Comparison of ENCODE assay signal across 24 cellular contexts in genomic region chr4:133389029-133389428, GRCh38.
DNase-seq lines count a peak whose midpoint lies in the region; ATAC-seq, FAIRE-seq and TF ChIP-seq lines count a peak whose summit lies in the region.
"Had no signal": no experiment of that assay in that cellular context is flagged by ENCODE, and none has a peak within 500 bp of the region (broad histone marks: within the 10 kb centered on the region; RNA-seq: fewer than 3 reads in every experiment).

No MANE protein-coding gene starts in this region.

- in situ Hi-C loops in HepG2 (cut with HindIII; ENCODE audit: extremely low pct_ligation_motif_present, low pct_unique_long_range_greater_than_20kb): no loop called here
- in situ Hi-C loops in IMR-90 (cut with MboI; ENCODE audit: low sequenced_read_pairs): no loop called here

- H3K9me3 ChIP-seq in HepG2 (ENCODE audit: low read length): no peaks in the 10 kb centered on the region
- H3K9me3 ChIP-seq in right lobe of liver: no peaks in the 10 kb centered on the region
- H3K9me3 ChIP-seq in IMR-90 (ENCODE audit: control insufficient read depth, insufficient read depth, low read length): 0 out of 2 replicates have a peak, but pooled peaks cover 3% of the 10 kb centered on the region
- no peaks in the 10 kb centered on the region; a peak in 1 of 4 replicates for H3K9me3 ChIP-seq in H1 (ENCODE audit: insufficient read depth in 2 of 2, low read depth in 1 of 2, low read length in 1 of 2)
- H3K9me3 ChIP-seq: BE2C had no signal

- no peak overlapping the region for H3K56ac ChIP-seq in IMR-90 (ENCODE audit: extremely low read depth, insufficient read depth, low read length)
- no peak overlapping the region for H3K56ac ChIP-seq in H1 (replicated peaks; ENCODE audit: insufficient read length, low read depth, low read length)
- H3K56ac ChIP-seq in mesendoderm (ENCODE audit: low read length): no peak overlapping the region

- no peak overlapping the region for H4K8ac ChIP-seq in IMR-90 (ENCODE audit: low read depth in 2 of 2, low read length in 2 of 2)
- H4K8ac ChIP-seq in H1 (ENCODE audit: extremely low read depth, insufficient read depth, low read length): no peak overlapping the region
- H4K8ac ChIP-seq in mesendoderm (ENCODE audit: low read depth, low read length): no peak overlapping the region

- no peaks in the 10 kb centered on the region for H3K27me3 ChIP-seq in HepG2 (ENCODE audit: control insufficient read depth in 1 of 2, insufficient read depth in 2 of 2, low read length in 2 of 2)
- H3K27me3 ChIP-seq in right lobe of liver: no peaks in the 10 kb centered on the region
- H3K27me3 ChIP-seq in IMR-90 (ENCODE audit: control insufficient read depth, insufficient read depth, low read length): no peaks in the 10 kb centered on the region
- no peaks in the 10 kb centered on the region for H3K27me3 ChIP-seq in H1 (replicated peaks in 1 of 4; ENCODE audit: control insufficient read depth in 3 of 4, extremely low read depth in 1 of 4, insufficient read depth in 3 of 4, low read length in 3 of 4)
- no peaks in the 10 kb centered on the region for H3K27me3 ChIP-seq in mesendoderm (ENCODE audit: insufficient read depth, low read length, poor library complexity)
- H3K27me3 ChIP-seq: BE2C, BLaER1 had no signal

- H3K36me3 ChIP-seq in HepG2 (replicated peaks in 1 of 2; ENCODE audit: control insufficient read depth in 1 of 2, insufficient read depth in 2 of 2, low read length in 2 of 2) (no peaks in the 10 kb centered on the region), right lobe of liver (no peaks in the 10 kb centered on the region), IMR-90 (ENCODE audit: control insufficient read depth, insufficient read depth, low read length) (no peaks in the 10 kb centered on the region), H1 (ENCODE audit: control insufficient read depth in 2 of 4, insufficient read depth in 4 of 4, low read length in 3 of 4) (no peaks in the 10 kb centered on the region), mesendoderm (ENCODE audit: control insufficient read depth, insufficient read depth, low read length) (no peaks in the 10 kb centered on the region)
- H3K36me3 ChIP-seq: BE2C, BLaER1 had no signal

- no peak for FAIRE-seq in HepG2 (lab: Jason Lieb, UNC)
- FAIRE-seq in H1 (lab: Jason Lieb, UNC): no peak
- FAIRE-seq: GM12878, GM12892, GM18507 had no signal

- H2BK12ac ChIP-seq in H1 (ENCODE audit: low read depth, low read length): no peak overlapping the region

- no peak overlapping the region for H2AK9ac ChIP-seq in IMR-90 (replicated peaks; ENCODE audit: low read depth, low read length, poor library complexity)

- no peak overlapping the region for H3K14ac ChIP-seq in IMR-90 (replicated peaks; ENCODE audit: low read depth, low read length)
- no peak overlapping the region for H3K14ac ChIP-seq in H1 (ENCODE audit: insufficient read length)

- H3K23ac ChIP-seq in IMR-90 (ENCODE audit: low read depth, low read length) (no peak overlapping the region), H1 (ENCODE audit: insufficient read length) (no peak overlapping the region), mesendoderm (ENCODE audit: low read length) (no peak overlapping the region)

- H3K4me2 ChIP-seq in HepG2 (ENCODE audit: low read depth, low read length) (no peak overlapping the region), IMR-90 (ENCODE audit: low read depth, low read length) (no peak overlapping the region), H1 (ENCODE audit: insufficient read depth in 1 of 2, low read depth in 2 of 2, low read length in 2 of 2) (no peak overlapping the region), mesendoderm (ENCODE audit: low read length) (no peak overlapping the region)
- H3K4me2 ChIP-seq: BLaER1 had no signal

- no peak for TF ChIP-seq POLR2A in HepG2 (IDR thresholded peaks at IDR 0.05; ENCODE audit: insufficient read depth in 1 of 2, low read depth in 2 of 2, low read length in 2 of 2)
- TF ChIP-seq POLR2A in right lobe of liver (IDR thresholded peaks at IDR 0.05): no peak
- TF ChIP-seq POLR2A in IMR-90 (IDR thresholded peaks at IDR 0.05; ENCODE audit: low read depth, low read length): no peak
- TF ChIP-seq POLR2A in H1 (IDR thresholded peaks at IDR 0.05; ENCODE audit: control extremely low read depth in 1 of 2, low read depth in 2 of 2, low read length in 2 of 2): no peak

- no peaks in the 10 kb centered on the region for H3K79me1 ChIP-seq in IMR-90 (ENCODE audit: low read depth in 1 of 2, low read length in 2 of 2)
- no peaks in the 10 kb centered on the region for H3K79me1 ChIP-seq in H1 (ENCODE audit: low read depth, low read length)
- no peaks in the 10 kb centered on the region for H3K79me1 ChIP-seq in mesendoderm (ENCODE audit: low read length)

- H2BK120ac ChIP-seq in IMR-90 (ENCODE audit: low read depth, low read length): no peak overlapping the region
- no peak overlapping the region for H2BK120ac ChIP-seq in H1 (replicated peaks; ENCODE audit: low read depth, low read length)
- H2BK120ac ChIP-seq in mesendoderm (ENCODE audit: low read depth, low read length): no peak overlapping the region

- no peak for DNase-seq in HepG2 (ENCODE audit: low spot score)
- no peak for DNase-seq in right lobe of liver
- DNase-seq in IMR-90: no peak
- no peak for DNase-seq in H1 (ENCODE audit: low read depth in 1 of 2, low spot score in 2 of 2)
- no peak for DNase-seq in mesendoderm
- no peak for DNase-seq in head of caudate nucleus
- DNase-seq in dermis blood vessel endothelial cell: no peak
- no peak for DNase-seq in sciatic nerve (ENCODE audit: low spot score)
- DNase-seq: ACHN; BE2C; C1 segment of cervical spinal cord; CD4-positive, alpha-beta memory T cell; CD4-positive, CD25-positive, alpha-beta regulatory T cell; CD8-positive, alpha-beta memory T cell; COR-L47; DMS79; DND-41; EL; GDM1 had no signal

- H3K9me1 ChIP-seq in IMR-90 (ENCODE audit: insufficient read depth, low read length): no peaks in the 10 kb centered on the region

- H3K18ac ChIP-seq in IMR-90 (ENCODE audit: low read depth, low read length): no peak overlapping the region
- no peak overlapping the region for H3K18ac ChIP-seq in H1 (ENCODE audit: extremely low read depth, low read length)
- H3K18ac ChIP-seq in mesendoderm (ENCODE audit: low read length): no peak overlapping the region

- TF ChIP-seq RAD21 in HepG2 (CRISPR knock-in tag; IDR thresholded peaks at IDR 0.05) (no peak), IMR-90 (IDR thresholded peaks at IDR 0.05; ENCODE audit: low read length) (no peak), H1 (IDR thresholded peaks at IDR 0.05 in 1 of 2, conservative IDR thresholded peaks at IDR 0.05 in 1 of 2; ENCODE audit: low read depth in 2 of 2, low read length in 2 of 2) (no peak)

- H3K4me3 ChIP-seq in HepG2 (replicated peaks in 1 of 3; ENCODE audit: insufficient read depth in 1 of 3, low read depth in 2 of 3, low read length in 3 of 3) (no peak overlapping the region), right lobe of liver (no peak overlapping the region), IMR-90 (ENCODE audit: insufficient read depth, low read depth, low read length) (no peak overlapping the region), H1 (ENCODE audit: extremely low read depth in 1 of 4, insufficient read depth in 2 of 4, low read depth in 3 of 4, low read length in 4 of 4) (no peak overlapping the region), mesendoderm (ENCODE audit: low read length) (no peak overlapping the region)
- H3K4me3 ChIP-seq: BLaER1, GM12878 had no signal

- H4K5ac ChIP-seq in IMR-90 (ENCODE audit: low read depth, low read length) (no peak overlapping the region), H1 (ENCODE audit: insufficient read length, low read depth, low read length) (no peak overlapping the region), mesendoderm (ENCODE audit: low read length) (no peak overlapping the region)

- no peak overlapping the region for H3K9ac ChIP-seq in HepG2 (ENCODE audit: insufficient read depth, low read depth, low read length)
- no peak overlapping the region for H3K9ac ChIP-seq in IMR-90 (ENCODE audit: low read depth, low read length)
- no peak overlapping the region for H3K9ac ChIP-seq in H1 (replicated peaks in 1 of 4; ENCODE audit: extremely low read depth in 1 of 4, low read depth in 3 of 4, low read length in 3 of 4)
- no peak overlapping the region for H3K9ac ChIP-seq in mesendoderm (ENCODE audit: low read length)
- H3K9ac ChIP-seq: BLaER1 had no signal

- H3K4ac ChIP-seq in IMR-90 (ENCODE audit: low read depth, low read length) (no peak overlapping the region), H1 (replicated peaks; ENCODE audit: insufficient read length, low read depth, low read length) (no peak overlapping the region), mesendoderm (ENCODE audit: low read depth, low read length) (no peak overlapping the region)

- WGBS in HepG2 (ENCODE audit: low lambda C conversion rate): 38% methylated on average over 3 of the region's 3 CpGs
- 46% methylated on average over 3 of the region's 3 CpGs for WGBS in right lobe of liver (ENCODE audit: insufficient coverage, low coverage, low lambda C conversion rate, missing lambda C conversion rate)
- WGBS in IMR-90 (ENCODE audit: extremely low coverage in 2 of 2, insufficient read length in 1 of 2), 2 experiments: no CpG with 5 or more reads among the region's 3 CpGs
- whole genome bisulfite sequencing in H1 (ENCODE audit: extremely low coverage in 1 of 2, insufficient coverage in 1 of 2, insufficient read length in 1 of 2, insufficient replicate concordance in 2 of 2, low coverage in 1 of 2, low lambda C conversion rate in 2 of 2, missing lambda C conversion rate in 1 of 2), 2 experiments: 93% methylated on average over 3 of the region's 3 CpGs; no CpG with 5 or more reads in 1 of the 2 experiments
- WGBS in mesendoderm (ENCODE audit: extremely low coverage, insufficient coverage, low lambda C conversion rate): no CpG with 5 or more reads among the region's 3 CpGs

- H3K79me2 ChIP-seq in HepG2 (ENCODE audit: insufficient read depth, low read length) (no peaks in the 10 kb centered on the region), H1 (ENCODE audit: control insufficient read depth in 1 of 2, insufficient read depth in 2 of 2, low read length in 2 of 2) (no peaks in the 10 kb centered on the region), mesendoderm (ENCODE audit: control insufficient read depth, insufficient read depth, low read length) (no peaks in the 10 kb centered on the region)

- H2AFZ ChIP-seq in HepG2 (ENCODE audit: low read length) (no peak overlapping the region), IMR-90 (replicated peaks; ENCODE audit: low read length, poor library complexity) (no peak overlapping the region), H1 (ENCODE audit: low read length) (no peak overlapping the region)

- TF ChIP-seq CTCF in HepG2 (CRISPR knock-in tag; IDR thresholded peaks at IDR 0.05) (no peak), right lobe of liver (IDR thresholded peaks at IDR 0.05) (no peak), IMR-90 (conservative IDR thresholded peaks at IDR 0.05; ENCODE audit: low read depth, low read length) (no peak), H1 (IDR thresholded peaks at IDR 0.05; ENCODE audit: control extremely low read depth in 1 of 3, insufficient read depth in 1 of 3, low read depth in 1 of 3, low read length in 3 of 3) (no peak)

- H3K27ac ChIP-seq in HepG2 (ENCODE audit: extremely low read length, insufficient read depth, low read length) (no peak overlapping the region), right lobe of liver (no peak overlapping the region), IMR-90 (ENCODE audit: insufficient read depth, low read length) (no peak overlapping the region), H1 (ENCODE audit: low read depth, low read length) (no peak overlapping the region), mesendoderm (ENCODE audit: low read depth, low read length) (no peak overlapping the region)
- H3K27ac ChIP-seq: 22Rv1, BLaER1 had no signal

- no peak overlapping the region for H2BK5ac ChIP-seq in IMR-90 (ENCODE audit: low read depth, low read length, poor library complexity, severe bottlenecking)
- no peak overlapping the region for H2BK5ac ChIP-seq in H1 (ENCODE audit: low read depth, low read length)
- H2BK5ac ChIP-seq in mesendoderm (ENCODE audit: low read length): no peak overlapping the region

- no peak for ATAC-seq in HepG2
- ATAC-seq in right lobe of liver: no peak
- no peak for ATAC-seq in IMR-90 (ENCODE audit: low read depth)
- ATAC-seq in sciatic nerve: no peak
- ATAC-seq: GM12878 had no signal

- CTCF ChIA-PET in HepG2 (lab: Yijun Ruan, JAX; ENCODE audit: low intra/inter-chr PET ratio, low total read pairs) (no interaction called here), IMR-90 (lab: Yijun Ruan, JAX) (no interaction called here), H1 (lab: Charles Lee; ENCODE audit: partially characterized antibody) (no interaction called here)

- H4K91ac ChIP-seq in IMR-90 (ENCODE audit: insufficient read depth, low read depth, low read length): no peak overlapping the region
- H4K91ac ChIP-seq in H1 (replicated peaks; ENCODE audit: insufficient read length, low read length): no peak overlapping the region

- POLR2A ChIA-PET in HepG2 (lab: Yijun Ruan, JAX) (no interaction called here), IMR-90 (lab: Charles Lee; ENCODE audit: unreplicated experiment) (no interaction called here), H1 (lab: Charles Lee; ENCODE audit: partially characterized antibody) (no interaction called here)

- no peak for TF ChIP-seq EP300 in HepG2 (IDR thresholded peaks at IDR 0.05; ENCODE audit: low read depth in 2 of 2, low read length in 2 of 2)
- no peak for TF ChIP-seq EP300 in HepG2 (CRISPR knock-in tag; IDR thresholded peaks at IDR 0.05; ENCODE audit: borderline replicate concordance)
- TF ChIP-seq EP300 in H1 (IDR thresholded peaks at IDR 0.05; ENCODE audit: borderline replicate concordance in 1 of 2, low read depth in 2 of 2, low read length in 2 of 2): no peak

- no peaks in the 10 kb centered on the region for H3K23me2 ChIP-seq in H1 (ENCODE audit: low read depth, low read length)

- H3K4me1 ChIP-seq in HepG2 (ENCODE audit: insufficient read depth, low read length) (no peaks in the 10 kb centered on the region), right lobe of liver (no peaks in the 10 kb centered on the region), IMR-90 (ENCODE audit: control insufficient read depth, insufficient read depth, low read length) (no peaks in the 10 kb centered on the region), H1 (replicated peaks in 1 of 4; ENCODE audit: control insufficient read depth in 3 of 4, insufficient read depth in 4 of 4, low read length in 3 of 4) (peaks cover 0 to 3% (median 0%) of the 10 kb centered on the region in 4 experiments; a peak in 1 of 7 replicates), mesendoderm (ENCODE audit: control insufficient read depth, low read depth, low read length) (peaks cover 1% of the 10 kb centered on the region)
- H3K4me1 ChIP-seq: BE2C, BLaER1 had no signal

- no peak overlapping the region for H2AK5ac ChIP-seq in IMR-90 (ENCODE audit: low read depth, low read length)
- H2AK5ac ChIP-seq in H1 (ENCODE audit: low read depth, low read length): no peak overlapping the region
- H2AK5ac ChIP-seq in mesendoderm (ENCODE audit: low read length): no peak overlapping the region

- H4K20me1 ChIP-seq in HepG2 (ENCODE audit: insufficient read depth, low read length) (no peaks in the 10 kb centered on the region), IMR-90 (ENCODE audit: insufficient read depth, low read length) (no peaks in the 10 kb centered on the region), H1 (replicated peaks in 1 of 2; ENCODE audit: control insufficient read depth in 1 of 2, insufficient read depth in 2 of 2, low read length in 2 of 2) (no peaks in the 10 kb centered on the region)
- H4K20me1 ChIP-seq: BLaER1 had no signal

- dilution Hi-C loops in IMR-90 (cut with HindIII; ENCODE audit: low sequenced_read_pairs, unreplicated experiment): no loop called here

- H2BK15ac ChIP-seq in IMR-90 (ENCODE audit: low read depth, low read length) (no peak overlapping the region), H1 (ENCODE audit: low read length) (no peak overlapping the region), mesendoderm (replicated peaks; ENCODE audit: low read depth) (peak overlapping the region; percentile 14)

- BruUV-seq in HepG2 (replicated peaks; lab: Mats Ljungman, UMichigan) (no TSS peak), IMR-90 (replicated peaks; lab: Mats Ljungman, UMichigan) (no TSS peak)

- H2BK20ac ChIP-seq in IMR-90 (ENCODE audit: low read depth, low read length): no peak overlapping the region
- H2BK20ac ChIP-seq in H1 (ENCODE audit: low read length): no peak overlapping the region

- intact Hi-C loops in HepG2 (cut with micrococcal nuclease; ENCODE audit: unreplicated experiment) (no loop called here), right lobe of liver (cut with DNase I) (no loop called here), IMR-90 (cut with micrococcal nuclease) (no loop called here), head of caudate nucleus (cut with DNase I) (no loop called here), sciatic nerve (cut with DNase I) (no loop called here)

Comparison
In these comparisons a context has a peak if more than half of its experiments do, and no peak if none do; other contexts are left out.
1. Of the 41 proteins assayed by ChIP-seq in both HepG2 and H1: peak only in HepG2: none; only in H1: none; in both: MAFK; in neither: 40.